1 cellular context compared by ENCODE assay signal in genomic region chr16:74730049-74730683, GRCh38.
TF ChIP-seq lines count a peak whose summit lies in the region.

No MANE protein-coding gene starts in this region.

TF ChIP-seq in H1, 55 proteins besides CTCF, POLR2A, EP300 and RAD21:
- no peak for TF ChIP-seq CBX8 (IDR thresholded peaks at IDR 0.05; ENCODE audit: borderline replicate concordance, low read depth, low read length)
